27 cellular contexts compared by ENCODE assay signal in the genomic region with DNA sequence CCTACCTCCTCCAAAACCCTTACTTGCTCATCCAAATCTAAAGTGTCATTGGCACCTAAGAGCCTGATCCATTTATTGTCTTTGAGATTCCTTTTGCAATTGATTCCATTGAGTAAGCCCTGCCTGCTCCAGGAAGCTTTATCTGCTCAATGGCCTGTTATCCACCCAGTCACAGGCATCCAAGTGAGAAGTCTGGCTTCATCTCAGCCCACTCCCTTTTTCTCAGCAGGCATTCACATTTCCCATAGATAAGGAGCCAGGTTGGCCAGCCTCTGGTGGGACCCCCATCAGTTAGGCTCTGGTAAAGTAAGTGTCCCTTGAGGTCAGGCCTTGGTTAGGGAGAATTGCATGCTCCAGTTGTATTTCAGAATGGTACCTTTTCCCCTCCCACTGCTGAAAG.
"Had no signal": no experiment of that assay in that cellular context is flagged by ENCODE, and none has a peak within 500 bp of the region (broad histone marks: within the 10 kb centered on the region; RNA-seq: fewer than 3 reads in every experiment).

No MANE protein-coding gene starts in this region.

- H3K27me3 ChIP-seq: pancreas, right lobe of liver, stomach, testis, thyroid gland, transverse colon, upper lobe of left lung, vagina had no signal

- H3K36me3 Mint-ChIP-seq: naive thymus-derived CD4-positive, alpha-beta T cell; natural killer cell treated with Interleukin-12 subunit alpha and Interleukin-12 subunit beta and Interleukin-15 and Interleukin-18, amount 100 ng/mL, for 72 hours; stimulated activated memory B cell treated with anti-CD40 and anti-IgM and Interleukin-4, amounts not matched to agents 10 μg/mL and 1 μg/mL and 100 μg/mL, for 72 hours had no signal

- H3K27me3 Mint-ChIP-seq: natural killer cell treated with Interleukin-12 subunit alpha and Interleukin-12 subunit beta and Interleukin-15 and Interleukin-18, amount 100 ng/mL, for 72 hours; stimulated activated memory B cell treated with anti-CD40 and anti-IgM and Interleukin-4, amounts not matched to agents 10 μg/mL and 1 μg/mL and 100 μg/mL, for 72 hours had no signal

- ATAC-seq: left lobe of liver; mucosa of descending colon; naive thymus-derived CD4-positive, alpha-beta T cell; natural killer cell treated with Interleukin-12 subunit alpha and Interleukin-12 subunit beta and Interleukin-15 and Interleukin-18, amount 100 ng/mL, for 72 hours; pancreas; right lobe of liver; stimulated activated memory B cell treated with anti-CD40 and anti-IgM and Interleukin-4, amounts not matched to agents 10 μg/mL and 1 μg/mL and 100 μg/mL, for 72 hours; stimulated activated naive CD8-positive, alpha-beta T cell treated with anti-CD3 and anti-CD28 coated beads, Interleukin-15, Interleukin-2, amounts not matched to agents 100 U/mL and 50 U/mL, for 24 hours had no signal

- H3K4me1 Mint-ChIP-seq: naive thymus-derived CD4-positive, alpha-beta T cell; stimulated activated memory B cell treated with anti-CD40 and anti-IgM and Interleukin-4, amounts not matched to agents 10 μg/mL and 1 μg/mL and 100 μg/mL, for 72 hours had no signal

- H3K36me3 ChIP-seq: pancreas, prostate gland, right lobe of liver, stomach, thyroid gland, transverse colon, upper lobe of left lung, vagina had no signal

- FAIRE-seq: pancreas had no signal

- H3K27ac ChIP-seq: pancreas, prostate gland, right lobe of liver, stomach, testis, thyroid gland, transverse colon, upper lobe of left lung, vagina had no signal

- H3K4me1 ChIP-seq: pancreas, prostate gland, right lobe of liver, stomach, testis, transverse colon, upper lobe of left lung, vagina had no signal

- H3K9me3 ChIP-seq: mucosa of descending colon, pancreas, prostate gland, right lobe of liver, stomach, testis, thyroid gland, transverse colon, upper lobe of left lung, vagina had no signal

- DNase-seq: head of caudate nucleus; hypothalamus; islet precursor cell; midbrain; mucosa of descending colon; naive thymus-derived CD4-positive, alpha-beta T cell; pancreas; posterior cingulate gyrus; retina; right lobe of liver; stimulated activated CD4-positive, alpha-beta T cell treated with anti-CD3 and anti-CD28 coated beads, Interleukin-1b, Interleukin-23, amount 100 ng/mL, for 48 hours; stimulated activated CD4-positive, alpha-beta T cell treated with anti-CD3 and anti-CD28 coated beads, Interleukin-2, amount 100 ng/mL, for 48 hours; stimulated activated CD4-positive, alpha-beta T cell treated with anti-CD3 and anti-CD28 coated beads, Interleukin-4, amount 100 ng/mL, for 4 hours; stimulated activated CD8-positive, alpha-beta memory T cell treated with anti-CD3 and anti-CD28 coated beads, Interleukin-4, amount 100 ng/mL, for 48 hours; stimulated activated naive CD8-positive, alpha-beta T cell treated with anti-CD3 and anti-CD28 coated beads, Interleukin-15, Interleukin-2, amounts not matched to agents 100 U/mL and 50 U/mL, for 24 hours; stomach; testis; thyroid gland; transverse colon; upper lobe of left lung had no signal

- H3K4me3 Mint-ChIP-seq: naive thymus-derived CD4-positive, alpha-beta T cell; natural killer cell treated with Interleukin-12 subunit alpha and Interleukin-12 subunit beta and Interleukin-15 and Interleukin-18, amount 100 ng/mL, for 72 hours; stimulated activated memory B cell treated with anti-CD40 and anti-IgM and Interleukin-4, amounts not matched to agents 10 μg/mL and 1 μg/mL and 100 μg/mL, for 72 hours had no signal

- H3K27ac Mint-ChIP-seq: naive thymus-derived CD4-positive, alpha-beta T cell; natural killer cell treated with Interleukin-12 subunit alpha and Interleukin-12 subunit beta and Interleukin-15 and Interleukin-18, amount 100 ng/mL, for 72 hours; stimulated activated memory B cell treated with anti-CD40 and anti-IgM and Interleukin-4, amounts not matched to agents 10 μg/mL and 1 μg/mL and 100 μg/mL, for 72 hours had no signal

- H3K4me3 ChIP-seq: lung, mucosa of descending colon, pancreas, prostate gland, right lobe of liver, smooth muscle cell, stomach, testis, thyroid gland, transverse colon, upper lobe of left lung, vagina had no signal
